Comparison of ENCODE assay signal across 1 cellular context in the genomic region with DNA sequence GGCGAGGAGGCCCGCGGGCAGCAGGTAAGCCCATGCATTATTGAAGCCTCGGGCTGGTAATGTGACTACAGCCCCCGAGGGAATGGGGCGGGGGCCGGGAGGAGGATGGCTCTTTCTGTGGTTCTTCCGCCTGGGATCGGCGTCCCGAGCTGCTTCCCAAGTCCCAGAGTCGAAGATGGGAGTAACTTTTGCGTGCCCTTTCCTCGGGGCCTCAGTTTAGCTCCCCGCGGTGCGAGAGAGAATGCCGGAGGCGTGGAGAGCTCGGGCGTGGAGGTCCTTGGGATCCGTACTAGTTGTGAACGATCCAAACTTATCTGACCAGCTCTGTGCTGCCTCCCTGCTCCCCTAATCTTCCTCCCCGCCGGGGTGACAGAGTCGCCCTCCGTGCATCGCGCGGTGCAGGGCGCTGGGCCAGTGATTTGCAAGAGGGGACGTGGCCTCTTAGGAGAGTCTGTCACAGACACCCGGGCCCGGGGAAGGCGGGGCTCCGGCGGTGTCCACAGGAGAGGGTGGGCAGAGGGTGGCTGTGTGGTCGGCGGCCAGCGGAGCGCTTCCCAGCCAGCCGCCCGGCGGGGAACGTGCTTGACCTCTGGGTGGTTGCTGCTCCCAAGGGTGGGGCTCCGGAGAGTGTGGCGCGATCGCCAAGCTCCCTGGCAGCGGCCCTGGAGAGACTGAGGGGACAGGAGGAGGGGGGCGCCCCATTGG.
A peak's percentile ranks its signal among the peaks of the same experiment; 100 is the strongest.
TF ChIP-seq lines count a peak whose summit lies in the region.

No MANE protein-coding gene starts in this region.

TF ChIP-seq in HepG2, 621 proteins besides CTCF, POLR2A, EP300 and RAD21 (continued from another document and continues in another):
- TF ChIP-seq, protein P1, sequence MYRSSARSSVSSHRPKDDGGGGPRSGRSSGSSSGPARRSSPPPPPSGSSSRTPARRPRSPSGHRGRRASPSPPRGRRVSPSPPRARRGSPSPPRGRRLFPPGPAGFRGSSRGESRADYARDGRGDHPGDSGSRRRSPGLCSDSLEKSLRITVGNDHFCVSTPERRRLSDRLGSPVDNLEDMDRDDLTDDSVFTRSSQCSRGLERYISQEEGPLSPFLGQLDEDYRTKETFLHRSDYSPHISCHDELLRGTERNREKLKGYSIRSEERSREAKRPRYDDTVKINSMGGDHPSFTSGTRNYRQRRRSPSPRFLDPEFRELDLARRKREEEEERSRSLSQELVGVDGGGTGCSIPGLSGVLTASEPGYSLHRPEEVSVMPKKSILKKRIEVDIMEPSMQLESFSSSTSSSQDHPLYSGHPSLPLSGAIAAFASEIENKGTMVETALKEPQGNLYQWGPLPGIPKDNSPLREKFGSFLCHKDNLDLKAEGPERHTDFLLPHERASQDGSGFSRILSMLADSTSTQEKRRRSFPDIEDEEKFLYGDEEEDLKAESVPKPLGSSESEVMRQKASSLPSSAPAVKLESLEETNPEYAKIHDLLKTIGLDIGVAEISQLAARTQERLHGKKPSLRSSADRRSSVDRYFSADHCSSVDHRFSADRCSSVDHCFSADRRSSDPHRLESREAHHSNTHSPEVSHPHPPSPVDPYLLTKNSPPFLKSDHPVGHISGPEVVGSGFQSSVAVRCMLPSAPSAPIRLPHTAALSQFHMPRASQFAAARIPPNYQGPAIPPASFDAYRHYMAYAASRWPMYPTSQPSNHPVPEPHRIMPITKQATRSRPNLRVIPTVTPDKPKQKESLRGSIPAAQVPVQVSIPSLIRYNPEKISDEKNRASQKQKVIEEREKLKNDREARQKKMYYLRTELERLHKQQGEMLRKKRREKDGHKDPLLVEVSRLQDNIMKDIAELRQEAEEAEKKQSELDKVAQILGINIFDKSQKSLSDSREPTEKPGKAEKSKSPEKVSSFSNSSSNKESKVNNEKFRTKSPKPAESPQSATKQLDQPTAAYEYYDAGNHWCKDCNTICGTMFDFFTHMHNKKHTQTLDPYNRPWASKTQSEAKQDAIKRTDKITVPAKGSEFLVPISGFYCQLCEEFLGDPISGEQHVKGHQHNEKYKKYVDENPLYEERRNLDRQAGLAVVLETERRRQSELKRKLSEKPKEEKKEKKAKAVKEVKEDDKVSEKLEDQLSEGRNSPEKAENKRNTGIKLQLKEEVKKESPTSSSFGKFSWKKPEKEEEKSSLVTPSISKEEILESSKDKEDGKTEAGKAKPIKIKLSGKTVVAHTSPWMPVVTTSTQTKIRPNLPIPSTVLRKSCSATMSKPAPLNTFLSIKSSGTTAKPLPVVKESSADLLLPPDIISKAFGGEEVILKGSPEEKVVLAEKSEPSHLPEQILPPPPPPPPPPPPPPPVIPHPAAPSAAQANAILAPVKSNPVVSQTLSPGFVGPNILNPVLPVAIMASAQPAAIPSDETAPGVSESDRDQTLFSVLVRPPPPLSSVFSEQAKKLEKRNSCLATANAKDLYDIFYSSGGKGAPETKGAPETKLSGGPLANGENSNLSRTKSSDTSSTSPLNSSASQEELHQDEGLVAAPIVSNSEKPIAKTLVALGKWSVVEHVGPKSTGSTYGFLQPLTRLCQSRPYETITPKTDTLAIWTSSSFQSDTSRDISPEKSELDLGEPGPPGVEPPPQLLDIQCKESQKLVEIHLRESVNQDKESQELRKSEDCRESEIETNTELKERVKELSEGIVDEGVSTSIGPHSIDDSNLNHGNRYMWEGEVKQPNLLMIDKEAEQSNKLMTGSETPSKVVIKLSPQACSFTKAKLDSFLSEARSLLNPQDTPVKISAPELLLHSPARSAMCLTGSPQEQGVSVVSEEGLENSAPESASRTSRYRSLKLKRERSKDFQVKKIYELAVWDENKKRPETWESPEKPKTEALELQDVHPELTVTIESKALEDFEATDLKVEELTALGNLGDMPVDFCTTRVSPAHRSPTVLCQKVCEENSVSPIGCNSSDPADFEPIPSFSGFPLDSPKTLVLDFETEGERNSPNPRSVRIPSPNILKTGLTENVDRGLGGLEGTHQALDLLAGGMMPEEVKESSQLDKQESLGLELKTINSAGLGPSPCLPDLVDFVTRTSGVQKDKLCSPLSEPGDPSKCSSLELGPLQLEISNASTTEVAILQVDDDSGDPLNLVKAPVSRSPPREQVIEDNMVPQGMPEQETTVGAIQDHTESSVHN (CRISPR knock-in tag; IDR thresholded peaks at IDR 0.05), result no peak
- TF ChIP-seq GTF2F1 (IDR thresholded peaks at IDR 0.05; ENCODE audit: low read length) (no peak), CCDC6 (CRISPR knock-in tag; IDR thresholded peaks at IDR 0.05) (no peak), ZNF281 (CRISPR knock-in tag; IDR thresholded peaks at IDR 0.05; ENCODE audit: borderline replicate concordance) (no peak), ZNF207 (IDR thresholded peaks at IDR 0.05; ENCODE audit: borderline replicate concordance) (no peak), ATM (IDR thresholded peaks at IDR 0.05; ENCODE audit: borderline replicate concordance) (no peak), ZNF563 (CRISPR knock-in tag; IDR thresholded peaks at IDR 0.05) (peak; percentile 60; the same call in 1 of the 2 replicates), HMGA1 (CRISPR knock-in tag; conservative IDR thresholded peaks at IDR 0.05) (no peak), ZNF572 (CRISPR knock-in tag; IDR thresholded peaks at IDR 0.05) (no peak; the same call in 1 of the 2 replicates), YY1 (IDR thresholded peaks at IDR 0.05; ENCODE audit: insufficient read depth, insufficient replicate concordance, low read depth, low read length) (peak; percentile 1), PRPF4 (IDR thresholded peaks at IDR 0.05; ENCODE audit: low read depth, low read length, poor library complexity, severe bottlenecking) (no peak), SUZ12 (IDR thresholded peaks at IDR 0.05; ENCODE audit: low read depth, low read length) (no peak), ZBTB42 (CRISPR knock-in tag; IDR thresholded peaks at IDR 0.05) (0 out of 2 replicates have a peak, but pooled peaks have one; percentile 38), ELF4 (CRISPR knock-in tag; IDR thresholded peaks at IDR 0.05; ENCODE audit: borderline replicate concordance) (no peak), ZSCAN30 (CRISPR knock-in tag; IDR thresholded peaks at IDR 0.05) (peak; percentile 78; the same call in 1 of the 2 replicates), NR2F6 (IDR thresholded peaks at IDR 0.05) (peak; percentile 54), NR2F6 (CRISPR knock-in tag; IDR thresholded peaks at IDR 0.05) (peak; percentile 83), RARG (CRISPR knock-in tag; IDR thresholded peaks at IDR 0.05; ENCODE audit: low read depth) (no peak), AGO2 (optimal IDR thresholded peaks at IDR 0.05; ENCODE audit: low read depth, low read length) (peak; percentile 94), ZNF446 (CRISPR knock-in tag; IDR thresholded peaks at IDR 0.05) (no peak; the same call in 1 of the 2 replicates), ZNF773 (CRISPR knock-in tag; IDR thresholded peaks at IDR 0.05; ENCODE audit: borderline replicate concordance) (no peak; the same call in 1 of the 2 replicates), PTBP1 (IDR thresholded peaks at IDR 0.05; ENCODE audit: low read depth, low read length, poor library complexity, severe bottlenecking) (no peak), ZC3H4 (CRISPR knock-in tag; IDR thresholded peaks at IDR 0.05; ENCODE audit: borderline replicate concordance) (peak; percentile 29; the same call in 1 of the 2 replicates), ZBTB43 (CRISPR knock-in tag; conservative IDR thresholded peaks at IDR 0.05) (peak; percentile 25; the same call in 1 of the 2 replicates), TFAP4 (IDR thresholded peaks at IDR 0.05; ENCODE audit: borderline replicate concordance, low read depth) (no peak), ZNF256 (CRISPR knock-in tag; conservative IDR thresholded peaks at IDR 0.05) (no peak), LCORL (IDR thresholded peaks at IDR 0.05) (no peak), LCORL (CRISPR knock-in tag; IDR thresholded peaks at IDR 0.05) (0 out of 2 replicates have a peak, but pooled peaks have one; percentile 58), ZZZ3 (CRISPR knock-in tag; IDR thresholded peaks at IDR 0.05; ENCODE audit: borderline replicate concordance) (no peak)
- TF ChIP-seq, protein P2, sequence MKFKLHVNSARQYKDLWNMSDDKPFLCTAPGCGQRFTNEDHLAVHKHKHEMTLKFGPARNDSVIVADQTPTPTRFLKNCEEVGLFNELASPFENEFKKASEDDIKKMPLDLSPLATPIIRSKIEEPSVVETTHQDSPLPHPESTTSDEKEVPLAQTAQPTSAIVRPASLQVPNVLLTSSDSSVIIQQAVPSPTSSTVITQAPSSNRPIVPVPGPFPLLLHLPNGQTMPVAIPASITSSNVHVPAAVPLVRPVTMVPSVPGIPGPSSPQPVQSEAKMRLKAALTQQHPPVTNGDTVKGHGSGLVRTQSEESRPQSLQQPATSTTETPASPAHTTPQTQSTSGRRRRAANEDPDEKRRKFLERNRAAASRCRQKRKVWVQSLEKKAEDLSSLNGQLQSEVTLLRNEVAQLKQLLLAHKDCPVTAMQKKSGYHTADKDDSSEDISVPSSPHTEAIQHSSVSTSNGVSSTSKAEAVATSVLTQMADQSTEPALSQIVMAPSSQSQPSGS (CRISPR knock-in tag; IDR thresholded peaks at IDR 0.05), result 0 out of 2 replicates have a peak, but pooled peaks have one; percentile 22
- TF ChIP-seq, protein P3, sequence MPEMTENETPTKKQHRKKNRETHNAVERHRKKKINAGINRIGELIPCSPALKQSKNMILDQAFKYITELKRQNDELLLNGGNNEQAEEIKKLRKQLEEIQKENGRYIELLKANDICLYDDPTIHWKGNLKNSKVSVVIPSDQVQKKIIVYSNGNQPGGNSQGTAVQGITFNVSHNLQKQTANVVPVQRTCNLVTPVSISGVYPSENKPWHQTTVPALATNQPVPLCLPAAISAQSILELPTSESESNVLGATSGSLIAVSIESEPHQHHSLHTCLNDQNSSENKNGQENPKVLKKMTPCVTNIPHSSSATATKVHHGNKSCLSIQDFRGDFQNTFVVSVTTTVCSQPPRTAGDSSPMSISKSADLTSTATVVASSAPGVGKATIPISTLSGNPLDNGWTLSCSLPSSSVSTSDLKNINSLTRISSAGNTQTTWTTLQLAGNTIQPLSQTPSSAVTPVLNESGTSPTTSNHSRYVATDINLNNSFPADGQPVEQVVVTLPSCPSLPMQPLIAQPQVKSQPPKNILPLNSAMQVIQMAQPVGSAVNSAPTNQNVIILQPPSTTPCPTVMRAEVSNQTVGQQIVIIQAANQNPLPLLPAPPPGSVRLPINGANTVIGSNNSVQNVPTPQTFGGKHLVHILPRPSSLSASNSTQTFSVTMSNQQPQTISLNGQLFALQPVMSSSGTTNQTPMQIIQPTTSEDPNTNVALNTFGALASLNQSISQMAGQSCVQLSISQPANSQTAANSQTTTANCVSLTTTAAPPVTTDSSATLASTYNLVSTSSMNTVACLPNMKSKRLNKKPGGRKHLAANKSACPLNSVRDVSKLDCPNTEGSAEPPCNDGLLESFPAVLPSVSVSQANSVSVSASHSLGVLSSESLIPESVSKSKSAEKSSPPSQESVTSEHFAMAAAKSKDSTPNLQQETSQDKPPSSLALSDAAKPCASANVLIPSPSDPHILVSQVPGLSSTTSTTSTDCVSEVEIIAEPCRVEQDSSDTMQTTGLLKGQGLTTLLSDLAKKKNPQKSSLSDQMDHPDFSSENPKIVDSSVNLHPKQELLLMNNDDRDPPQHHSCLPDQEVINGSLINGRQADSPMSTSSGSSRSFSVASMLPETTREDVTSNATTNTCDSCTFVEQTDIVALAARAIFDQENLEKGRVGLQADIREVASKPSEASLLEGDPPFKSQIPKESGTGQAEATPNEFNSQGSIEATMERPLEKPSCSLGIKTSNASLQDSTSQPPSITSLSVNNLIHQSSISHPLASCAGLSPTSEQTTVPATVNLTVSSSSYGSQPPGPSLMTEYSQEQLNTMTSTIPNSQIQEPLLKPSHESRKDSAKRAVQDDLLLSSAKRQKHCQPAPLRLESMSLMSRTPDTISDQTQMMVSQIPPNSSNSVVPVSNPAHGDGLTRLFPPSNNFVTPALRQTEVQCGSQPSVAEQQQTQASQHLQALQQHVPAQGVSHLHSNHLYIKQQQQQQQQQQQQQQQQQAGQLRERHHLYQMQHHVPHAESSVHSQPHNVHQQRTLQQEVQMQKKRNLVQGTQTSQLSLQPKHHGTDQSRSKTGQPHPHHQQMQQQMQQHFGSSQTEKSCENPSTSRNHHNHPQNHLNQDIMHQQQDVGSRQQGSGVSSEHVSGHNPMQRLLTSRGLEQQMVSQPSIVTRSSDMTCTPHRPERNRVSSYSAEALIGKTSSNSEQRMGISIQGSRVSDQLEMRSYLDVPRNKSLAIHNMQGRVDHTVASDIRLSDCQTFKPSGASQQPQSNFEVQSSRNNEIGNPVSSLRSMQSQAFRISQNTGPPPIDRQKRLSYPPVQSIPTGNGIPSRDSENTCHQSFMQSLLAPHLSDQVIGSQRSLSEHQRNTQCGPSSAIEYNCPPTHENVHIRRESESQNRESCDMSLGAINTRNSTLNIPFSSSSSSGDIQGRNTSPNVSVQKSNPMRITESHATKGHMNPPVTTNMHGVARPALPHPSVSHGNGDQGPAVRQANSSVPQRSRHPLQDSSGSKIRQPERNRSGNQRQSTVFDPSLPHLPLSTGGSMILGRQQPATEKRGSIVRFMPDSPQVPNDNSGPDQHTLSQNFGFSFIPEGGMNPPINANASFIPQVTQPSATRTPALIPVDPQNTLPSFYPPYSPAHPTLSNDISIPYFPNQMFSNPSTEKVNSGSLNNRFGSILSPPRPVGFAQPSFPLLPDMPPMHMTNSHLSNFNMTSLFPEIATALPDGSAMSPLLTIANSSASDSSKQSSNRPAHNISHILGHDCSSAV (CRISPR knock-in tag; IDR thresholded peaks at IDR 0.05; ENCODE audit: borderline replicate concordance), result no peak
